In the genomic region with DNA sequence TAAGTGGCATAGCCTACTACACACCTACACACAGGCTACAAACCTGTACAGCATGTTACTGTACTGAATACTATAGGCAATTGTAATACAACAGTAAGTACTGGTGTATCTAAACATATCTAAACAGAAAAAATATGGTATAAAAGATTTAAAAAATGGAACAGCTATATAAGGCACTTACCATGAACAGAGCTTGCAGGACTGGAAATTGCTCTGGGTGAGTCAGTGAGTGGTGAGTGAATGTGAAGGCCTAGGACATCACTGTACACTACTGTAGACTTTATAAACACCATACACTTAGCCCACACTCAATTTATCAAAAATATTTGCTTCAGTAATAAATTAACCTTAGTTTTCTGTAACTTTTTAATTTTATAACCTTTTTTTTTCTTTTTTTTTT, we compare ENCODE assay signal across 9 cellular contexts.
"Had no signal": no experiment of that assay in that cellular context is flagged by ENCODE, and none has a peak within 500 bp of the region (broad histone marks: within the 10 kb centered on the region; RNA-seq: fewer than 3 reads in every experiment).

No MANE protein-coding gene starts in this region.

- H3K4me2 ChIP-seq: GM23338 had no signal

- DNase-seq: GM23248, GOT3, H7, H9, HCEC 1CT, HFFc6 had no signal

- H3K36me3 ChIP-seq: HAP-1 had no signal

- H3K9ac ChIP-seq: GM23248 had no signal

- H3K4me1 ChIP-seq: HAP-1 had no signal

- H3K9me3 ChIP-seq: HAP-1 had no signal

- H2AFZ ChIP-seq: GM23248, GM23338 had no signal

- H3K27ac ChIP-seq: GM23248 had no signal

- ATAC-seq: GM23338, HCT116 had no signal

- H3K4me3 ChIP-seq: GM23248, GM23338, HAP-1 had no signal
